Comparison of ENCODE assay signal across 14 cellular contexts in the genomic region with DNA sequence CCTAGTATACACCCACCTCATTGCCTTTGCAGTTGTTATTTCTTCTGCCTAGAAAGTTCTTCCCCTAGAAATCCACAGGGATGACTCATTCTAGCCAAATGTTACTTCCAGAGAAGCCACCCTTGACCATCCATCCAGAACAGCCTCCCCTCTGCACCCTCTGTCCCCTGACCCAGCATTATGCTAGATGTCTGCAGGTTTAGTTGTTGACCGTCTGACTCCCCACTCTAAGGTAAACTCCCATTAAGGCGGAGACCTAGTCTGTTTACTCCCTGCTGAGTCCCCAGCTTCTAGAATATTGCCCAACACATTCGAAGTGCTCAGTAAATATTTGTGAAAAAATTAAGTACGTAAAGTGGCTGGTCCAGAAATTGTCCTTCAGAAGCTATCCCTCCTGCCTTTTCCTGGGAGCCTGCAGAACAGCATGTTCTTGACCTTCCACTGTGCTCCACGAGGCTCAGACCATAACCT. TPM values are rescaled to one million over a fixed set of nuclear protein-coding genes. Genes with fewer than 3 reads are reported as not detected.
DNase-seq lines count a peak whose midpoint lies in the region; ATAC-seq and TF ChIP-seq lines count a peak whose summit lies in the region.
"Had no signal": no experiment of that assay in that cellular context is flagged by ENCODE, and none has a peak within 500 bp of the region (broad histone marks: within the 10 kb centered on the region; RNA-seq: fewer than 3 reads in every experiment).

No MANE protein-coding gene starts in this region.

- peak in 2 of 4 donors; percentile 63 to 95 for TF ChIP-seq EP300 in upper lobe of left lung (IDR thresholded peaks at IDR 0.05)

- peak in 1 of 4 donors; percentile 21 for TF ChIP-seq POLR2A in upper lobe of left lung (IDR thresholded peaks at IDR 0.05)

- H3K4me3 Mint-ChIP-seq in WTC11, result no peak overlapping the region
- H3K4me3 Mint-ChIP-seq: endodermal cell had no signal

- 0 out of 2 replicates have a peak overlapping the region, but pooled peaks have one; percentile 9 for H3K27ac Mint-ChIP-seq in WTC11
- H3K27ac Mint-ChIP-seq: endodermal cell had no signal

- H3K9me3 Mint-ChIP-seq in WTC11, result peaks cover 18% of the 10 kb centered on the region

- H3K4me1 Mint-ChIP-seq in WTC11, result peaks cover 5% of the 10 kb centered on the region

- ATAC-seq in WTC11 (no peak), upper lobe of left lung (ENCODE audit: low FRiP score in 2 of 2) (peak; percentile 44 to 89), HG03097 (IDR thresholded peaks at IDR 0.05; ENCODE audit: low FRiP score, unreplicated experiment) (no peak)
- ATAC-seq: psoas muscle had no signal

- H3K4me3 ChIP-seq in foreskin fibroblast (ENCODE audit: low read depth in 1 of 2, low read length in 2 of 2), result no peak overlapping the region
- H3K4me3 ChIP-seq in upper lobe of left lung, result no peak overlapping the region
- H3K4me3 ChIP-seq: HAP-1, psoas muscle had no signal

- WGBS in upper lobe of left lung, 2 donors, result 71% methylated on average over 5 of the region's 5 CpGs

- H3K36me3 ChIP-seq in upper lobe of left lung, result peaks cover 0 to 5% (median 0%) of the 10 kb centered on the region in 4 donors
- H3K36me3 ChIP-seq: HAP-1 had no signal

- peaks cover 3 to 40% (median 29%) of the 10 kb centered on the region in 4 donors for H3K4me1 ChIP-seq in upper lobe of left lung
- H3K4me1 ChIP-seq: HAP-1 had no signal

- DNase-seq in DMS153 (lab: John Stamatoyannopoulos, UW), result peak; percentile 13
- DNase-seq in DMS153 treated with DMSO at 0.1 percent for 48 hours (lab: John Stamatoyannopoulos, UW; ENCODE audit: unreplicated experiment), result no peak
- no peak for DNase-seq in WTC11 (ENCODE audit: low spot score)
- peak; percentile 37 to 72 for DNase-seq in foreskin fibroblast
- peak in 1 of 2 donors; percentile 67 for DNase-seq in upper lobe of left lung
- no peak for DNase-seq in putamen (ENCODE audit: low spot score)
- no peak for DNase-seq in cerebellar nuclear complex (lab: John Stamatoyannopoulos, UW)
- DNase-seq: endodermal cell, KG1, NCI-H2171 treated with DMSO at 0.1 percent for 48 hours, psoas muscle had no signal

- CTCF ChIA-PET in WTC11 (lab: Charles Lee), result no interaction called here

- no peak for TF ChIP-seq CTCF in WTC11 (IDR thresholded peaks at IDR 0.05)
- TF ChIP-seq CTCF in foreskin fibroblast (IDR thresholded peaks at IDR 0.05; ENCODE audit: low read depth, low read length), result no peak
- no peak for TF ChIP-seq CTCF in upper lobe of left lung (IDR thresholded peaks at IDR 0.05)

- H3K27me3 ChIP-seq in upper lobe of left lung, result no peaks in the 10 kb centered on the region

- no peaks in the 10 kb centered on the region for H3K27me3 Mint-ChIP-seq in WTC11 (ENCODE audit: low read depth)

- POLR2A ChIA-PET in WTC11 (lab: Charles Lee), result no interaction called here

- peak overlapping the region; percentile 10 to 79 (median 54) for H3K27ac ChIP-seq in upper lobe of left lung
- H3K27ac ChIP-seq: 22Rv1, psoas muscle had no signal

- peaks cover 32% of the 10 kb centered on the region for H3K36me3 Mint-ChIP-seq in WTC11

- no peaks in the 10 kb centered on the region for H3K9me3 ChIP-seq in upper lobe of left lung
- H3K9me3 ChIP-seq: HAP-1, psoas muscle had no signal

TF ChIP-seq in WTC11, 78 proteins besides CTCF, POLR2A, EP300 and RAD21:
- TF ChIP-seq, protein P1, sequence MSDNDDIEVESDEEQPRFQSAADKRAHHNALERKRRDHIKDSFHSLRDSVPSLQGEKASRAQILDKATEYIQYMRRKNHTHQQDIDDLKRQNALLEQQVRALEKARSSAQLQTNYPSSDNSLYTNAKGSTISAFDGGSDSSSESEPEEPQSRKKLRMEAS (CRISPR knock-in tag; IDR thresholded peaks at IDR 0.05), result no peak
- TF ChIP-seq FOXP1 (CRISPR knock-in tag; IDR thresholded peaks at IDR 0.05; ENCODE audit: borderline replicate concordance) (no peak), ESRRA (CRISPR knock-in tag; IDR thresholded peaks at IDR 0.05; ENCODE audit: borderline replicate concordance) (no peak), TEAD4 (CRISPR knock-in tag; IDR thresholded peaks at IDR 0.05) (no peak), GABPB1 (CRISPR knock-in tag; IDR thresholded peaks at IDR 0.05) (no peak), GRHL2 (CRISPR knock-in tag; IDR thresholded peaks at IDR 0.05; ENCODE audit: insufficient replicate concordance, severe bottlenecking) (no peak), ZNF396 (CRISPR knock-in tag; IDR thresholded peaks at IDR 0.05; ENCODE audit: borderline replicate concordance) (no peak), SMAD3 (CRISPR knock-in tag; IDR thresholded peaks at IDR 0.05; ENCODE audit: borderline replicate concordance) (no peak), IRF2 (CRISPR knock-in tag; IDR thresholded peaks at IDR 0.05; ENCODE audit: borderline replicate concordance, low read depth) (no peak), KAT7 (CRISPR knock-in tag; IDR thresholded peaks at IDR 0.05; ENCODE audit: borderline replicate concordance) (no peak), MXD4 (CRISPR knock-in tag; IDR thresholded peaks at IDR 0.05; ENCODE audit: borderline replicate concordance) (no peak), ATF1 (CRISPR knock-in tag; IDR thresholded peaks at IDR 0.05) (no peak), JAZF1 (CRISPR knock-in tag; IDR thresholded peaks at IDR 0.05) (no peak)
- TF ChIP-seq, protein P2, sequence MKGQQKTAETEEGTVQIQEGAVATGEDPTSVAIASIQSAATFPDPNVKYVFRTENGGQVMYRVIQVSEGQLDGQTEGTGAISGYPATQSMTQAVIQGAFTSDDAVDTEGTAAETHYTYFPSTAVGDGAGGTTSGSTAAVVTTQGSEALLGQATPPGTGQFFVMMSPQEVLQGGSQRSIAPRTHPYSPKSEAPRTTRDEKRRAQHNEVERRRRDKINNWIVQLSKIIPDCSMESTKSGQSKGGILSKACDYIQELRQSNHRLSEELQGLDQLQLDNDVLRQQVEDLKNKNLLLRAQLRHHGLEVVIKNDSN (CRISPR knock-in tag; IDR thresholded peaks at IDR 0.05), result no peak
- TF ChIP-seq, protein P3, sequence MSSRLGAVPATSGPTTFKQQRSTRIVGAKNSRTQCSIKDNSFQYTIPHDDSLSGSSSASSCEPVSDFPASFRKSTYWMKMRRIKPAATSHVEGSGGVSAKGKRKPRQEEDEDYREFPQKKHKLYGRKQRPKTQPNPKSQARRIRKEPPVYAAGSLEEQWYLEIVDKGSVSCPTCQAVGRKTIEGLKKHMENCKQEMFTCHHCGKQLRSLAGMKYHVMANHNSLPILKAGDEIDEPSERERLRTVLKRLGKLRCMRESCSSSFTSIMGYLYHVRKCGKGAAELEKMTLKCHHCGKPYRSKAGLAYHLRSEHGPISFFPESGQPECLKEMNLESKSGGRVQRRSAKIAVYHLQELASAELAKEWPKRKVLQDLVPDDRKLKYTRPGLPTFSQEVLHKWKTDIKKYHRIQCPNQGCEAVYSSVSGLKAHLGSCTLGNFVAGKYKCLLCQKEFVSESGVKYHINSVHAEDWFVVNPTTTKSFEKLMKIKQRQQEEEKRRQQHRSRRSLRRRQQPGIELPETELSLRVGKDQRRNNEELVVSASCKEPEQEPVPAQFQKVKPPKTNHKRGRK (CRISPR knock-in tag; IDR thresholded peaks at IDR 0.05; ENCODE audit: borderline replicate concordance), result no peak
- TF ChIP-seq, protein P4, sequence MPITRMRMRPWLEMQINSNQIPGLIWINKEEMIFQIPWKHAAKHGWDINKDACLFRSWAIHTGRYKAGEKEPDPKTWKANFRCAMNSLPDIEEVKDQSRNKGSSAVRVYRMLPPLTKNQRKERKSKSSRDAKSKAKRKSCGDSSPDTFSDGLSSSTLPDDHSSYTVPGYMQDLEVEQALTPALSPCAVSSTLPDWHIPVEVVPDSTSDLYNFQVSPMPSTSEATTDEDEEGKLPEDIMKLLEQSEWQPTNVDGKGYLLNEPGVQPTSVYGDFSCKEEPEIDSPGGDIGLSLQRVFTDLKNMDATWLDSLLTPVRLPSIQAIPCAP (CRISPR knock-in tag; IDR thresholded peaks at IDR 0.05), result no peak

RNA-seq across cellular contexts. Expression of a gene that starts 11.0 kb away (rescaled TPM):
- total RNA-seq in WTC11 (2021) (24.0 to 27.2 TPM (median 26.5 TPM) in 3 replicates), upper lobe of left lung (10 to 100 TPM in 4 of 6 donors, 1 to 10 TPM in 2; 7.2 to 21.4 (median 13.0) TPM)

RNA-seq across cellular contexts. Expression of a gene that starts 38.7 kb away (rescaled TPM):
- total RNA-seq in WTC11 (2021), result 78.0 to 88.6 TPM (median 80.0 TPM) in 3 replicates
- 100 to 1,000 TPM; 118 to 312 (median 231) TPM for total RNA-seq in upper lobe of left lung

Comparison
In these comparisons a context has a peak if more than half of its experiments do, and no peak if none do; other contexts are left out.
1. DNase-seq: peak in DMS153 (single experiment) and foreskin fibroblast (2 of 2); none in DMS153 treated with DMSO at 0.1 percent for 48 hours (single experiment), WTC11 (single experiment), putamen (single experiment) and cerebellar nuclear complex (0 of 2).
2. ATAC-seq: peak in upper lobe of left lung (2 of 2); none in WTC11 (single experiment) and HG03097 (single experiment).